Comparison of ENCODE assay signal across 1 cellular context in genomic region chr21:43369596-43370090, GRCh38.
TF ChIP-seq lines count a peak whose summit lies in the region.

No MANE protein-coding gene starts in this region.

TF ChIP-seq in WTC11, 78 proteins besides CTCF, POLR2A, EP300 and RAD21 (continued from another document):
- TF ChIP-seq ZNF281 (CRISPR knock-in tag; IDR thresholded peaks at IDR 0.05): no peak
- TF ChIP-seq ZNF416 (CRISPR knock-in tag; IDR thresholded peaks at IDR 0.05): no peak
- no peak for TF ChIP-seq FOXJ3 (CRISPR knock-in tag; IDR thresholded peaks at IDR 0.05; ENCODE audit: borderline replicate concordance)
- TF ChIP-seq ZBTB43 (CRISPR knock-in tag; IDR thresholded peaks at IDR 0.05): no peak
- no peak for TF ChIP-seq FOXP4 (CRISPR knock-in tag; IDR thresholded peaks at IDR 0.05)
